In the genomic region with DNA sequence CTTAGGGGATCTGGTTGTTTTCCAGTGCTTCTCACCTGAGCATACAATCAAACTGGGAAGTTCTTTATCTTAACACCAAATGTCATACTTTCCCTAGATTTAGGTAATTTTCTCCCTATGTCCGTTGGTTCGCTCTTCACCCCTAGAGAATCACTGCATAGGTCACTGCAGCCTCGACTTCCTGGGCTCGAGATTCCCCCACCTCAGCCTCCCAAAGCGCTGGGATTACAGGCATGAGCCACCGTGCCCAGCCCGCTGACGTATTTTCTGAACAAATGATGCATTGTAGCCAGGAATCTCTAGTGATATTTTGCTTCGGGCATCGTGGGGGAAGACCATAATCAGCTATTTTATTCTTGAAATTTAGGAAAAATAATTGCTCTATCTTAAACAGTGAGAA, we compare ENCODE assay signal across 1 cellular context.
TF ChIP-seq lines count a peak whose summit lies in the region.

No MANE protein-coding gene starts in this region.

TF ChIP-seq in endothelial cell of umbilical vein, 7 proteins besides CTCF, POLR2A, EP300 and RAD21 (continued from another document):
- TF ChIP-seq POLR2AphosphoS5 (IDR thresholded peaks at IDR 0.05; ENCODE audit: insufficient read depth, low read depth, low read length) (no peak), EZH2 (IDR thresholded peaks at IDR 0.05; ENCODE audit: borderline replicate concordance, low read depth, low read length, severe bottlenecking) (no peak), FOS (IDR thresholded peaks at IDR 0.05; ENCODE audit: borderline replicate concordance, insufficient read depth, low read length) (no peak)
